1 cellular context compared by ENCODE assay signal in the genomic region with DNA sequence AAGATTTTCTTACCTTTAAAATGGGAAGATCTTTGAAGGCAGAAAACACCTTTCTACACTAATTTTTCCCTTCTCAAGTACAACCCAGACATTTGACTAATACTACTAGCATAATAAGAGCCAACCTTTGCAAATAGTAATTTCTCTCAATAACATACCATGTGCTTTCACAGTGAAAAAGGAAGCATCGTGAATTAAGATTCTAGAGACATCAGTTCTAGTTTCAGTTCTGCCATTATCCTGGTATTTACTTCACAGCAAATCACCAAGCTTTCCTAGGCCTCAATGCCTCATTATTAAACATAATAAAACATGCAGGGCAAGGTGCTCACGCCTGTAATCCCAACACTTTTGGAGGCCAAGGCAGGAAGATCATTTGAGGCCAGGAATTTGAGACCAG.
TF ChIP-seq lines count a peak whose summit lies in the region.

No MANE protein-coding gene starts in this region.

TF ChIP-seq in GM12878, 131 proteins besides CTCF, POLR2A, EP300 and RAD21 (continued from another document):
- TF ChIP-seq IKZF1 (conservative IDR thresholded peaks at IDR 0.05) (0 out of 2 replicates have a peak, but pooled peaks have one; percentile 23), IKZF2 (IDR thresholded peaks at IDR 0.05) (peak in 1 of 2 experiments; percentile 52; a peak in 2 of 4 replicates), SRF (IDR thresholded peaks at IDR 0.05; ENCODE audit: low read depth in 2 of 2, low read length in 2 of 2) (no peak), JUNB (IDR thresholded peaks at IDR 0.05) (peak; percentile 21; the same call in 1 of the 2 replicates), STAT3 (IDR thresholded peaks at IDR 0.05; ENCODE audit: low read depth, low read length) (no peak), HCFC1 (IDR thresholded peaks at IDR 0.05; ENCODE audit: low read length) (no peak)
- TF ChIP-seq, protein P1, sequence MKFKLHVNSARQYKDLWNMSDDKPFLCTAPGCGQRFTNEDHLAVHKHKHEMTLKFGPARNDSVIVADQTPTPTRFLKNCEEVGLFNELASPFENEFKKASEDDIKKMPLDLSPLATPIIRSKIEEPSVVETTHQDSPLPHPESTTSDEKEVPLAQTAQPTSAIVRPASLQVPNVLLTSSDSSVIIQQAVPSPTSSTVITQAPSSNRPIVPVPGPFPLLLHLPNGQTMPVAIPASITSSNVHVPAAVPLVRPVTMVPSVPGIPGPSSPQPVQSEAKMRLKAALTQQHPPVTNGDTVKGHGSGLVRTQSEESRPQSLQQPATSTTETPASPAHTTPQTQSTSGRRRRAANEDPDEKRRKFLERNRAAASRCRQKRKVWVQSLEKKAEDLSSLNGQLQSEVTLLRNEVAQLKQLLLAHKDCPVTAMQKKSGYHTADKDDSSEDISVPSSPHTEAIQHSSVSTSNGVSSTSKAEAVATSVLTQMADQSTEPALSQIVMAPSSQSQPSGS (IDR thresholded peaks at IDR 0.05; ENCODE audit: low read length) = 0 out of 2 replicates have a peak, but pooled peaks have one; percentile 30
- TF ChIP-seq, protein P2, sequence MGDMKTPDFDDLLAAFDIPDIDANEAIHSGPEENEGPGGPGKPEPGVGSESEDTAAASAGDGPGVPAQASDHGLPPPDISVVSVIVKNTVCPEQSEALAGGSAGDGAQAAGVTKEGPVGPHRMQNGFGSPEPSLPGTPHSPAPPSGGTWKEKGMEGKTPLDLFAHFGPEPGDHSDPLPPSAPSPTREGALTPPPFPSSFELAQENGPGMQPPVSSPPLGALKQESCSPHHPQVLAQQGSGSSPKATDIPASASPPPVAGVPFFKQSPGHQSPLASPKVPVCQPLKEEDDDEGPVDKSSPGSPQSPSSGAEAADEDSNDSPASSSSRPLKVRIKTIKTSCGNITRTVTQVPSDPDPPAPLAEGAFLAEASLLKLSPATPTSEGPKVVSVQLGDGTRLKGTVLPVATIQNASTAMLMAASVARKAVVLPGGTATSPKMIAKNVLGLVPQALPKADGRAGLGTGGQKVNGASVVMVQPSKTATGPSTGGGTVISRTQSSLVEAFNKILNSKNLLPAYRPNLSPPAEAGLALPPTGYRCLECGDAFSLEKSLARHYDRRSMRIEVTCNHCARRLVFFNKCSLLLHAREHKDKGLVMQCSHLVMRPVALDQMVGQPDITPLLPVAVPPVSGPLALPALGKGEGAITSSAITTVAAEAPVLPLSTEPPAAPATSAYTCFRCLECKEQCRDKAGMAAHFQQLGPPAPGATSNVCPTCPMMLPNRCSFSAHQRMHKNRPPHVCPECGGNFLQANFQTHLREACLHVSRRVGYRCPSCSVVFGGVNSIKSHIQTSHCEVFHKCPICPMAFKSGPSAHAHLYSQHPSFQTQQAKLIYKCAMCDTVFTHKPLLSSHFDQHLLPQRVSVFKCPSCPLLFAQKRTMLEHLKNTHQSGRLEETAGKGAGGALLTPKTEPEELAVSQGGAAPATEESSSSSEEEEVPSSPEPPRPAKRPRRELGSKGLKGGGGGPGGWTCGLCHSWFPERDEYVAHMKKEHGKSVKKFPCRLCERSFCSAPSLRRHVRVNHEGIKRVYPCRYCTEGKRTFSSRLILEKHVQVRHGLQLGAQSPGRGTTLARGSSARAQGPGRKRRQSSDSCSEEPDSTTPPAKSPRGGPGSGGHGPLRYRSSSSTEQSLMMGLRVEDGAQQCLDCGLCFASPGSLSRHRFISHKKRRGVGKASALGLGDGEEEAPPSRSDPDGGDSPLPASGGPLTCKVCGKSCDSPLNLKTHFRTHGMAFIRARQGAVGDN (IDR thresholded peaks at IDR 0.05) = peak; percentile 71
